In the genomic region with DNA sequence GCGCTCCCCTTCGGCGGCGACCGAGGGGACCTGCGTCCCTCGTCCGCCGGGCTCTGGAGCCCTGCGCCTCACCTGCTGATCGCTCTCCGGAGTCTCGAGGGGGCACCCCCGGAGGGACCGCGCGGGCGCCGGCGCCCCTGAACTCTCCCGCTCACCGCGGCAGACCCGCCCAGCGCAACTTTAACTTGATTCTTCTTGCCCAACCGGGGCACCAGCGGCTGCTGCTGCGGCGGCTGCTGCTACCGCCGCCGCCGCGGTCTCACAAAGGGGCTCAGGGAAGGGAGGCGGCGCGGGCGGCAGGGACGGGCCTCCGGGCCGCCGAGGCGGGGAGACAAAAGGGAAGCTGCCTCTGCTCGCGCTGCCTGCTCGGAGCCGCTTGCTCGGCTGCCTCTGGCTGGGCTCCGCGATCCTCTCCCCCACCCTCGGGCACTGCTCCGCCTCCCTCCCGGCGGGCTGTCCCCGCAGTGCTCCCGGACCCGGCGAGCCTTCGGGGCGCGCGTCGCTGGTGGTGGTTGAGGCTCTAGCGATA, we compare ENCODE assay signal across 8 cellular contexts. TPM values are rescaled to one million over a fixed set of nuclear protein-coding genes. Genes with fewer than 3 reads are reported as not detected.
A peak's percentile ranks its signal among the peaks of the same experiment; 100 is the strongest.
DNase-seq lines count a peak whose midpoint lies in the region; ATAC-seq, FAIRE-seq and TF ChIP-seq lines count a peak whose summit lies in the region.

A gene (plus strand): TSS at position 456 of the 529 bp plus-strand sequence.

- peaks cover 26% of the 10 kb centered on the region for H3K4me1 ChIP-seq in OCI-LY7 (ENCODE audit: insufficient read depth, low read length, poor library complexity, severe bottlenecking)
- H3K4me1 ChIP-seq in thoracic aorta (ENCODE audit: control insufficient read depth in 1 of 2, low read depth in 2 of 2): peaks cover 17 to 25% of the 10 kb centered on the region in 2 donors

- CTCF ChIA-PET in OCI-LY7 (lab: Charles Lee; ENCODE audit: unreplicated experiment): no interaction called here

- H3K27ac ChIP-seq in OCI-LY7 (ENCODE audit: low read depth, low read length, poor library complexity, severe bottlenecking) (peak within 1 kb of the TSS; percentile 69), neural cell (ENCODE audit: low read length) (peak within 1 kb of the TSS; percentile 90), thoracic aorta (peak within 1 kb of the TSS; percentile 91 to 94)

- H3K27me3 ChIP-seq in neural cell (ENCODE audit: insufficient read depth, low read depth, low read length) (no peaks in the 10 kb centered on the region), thoracic aorta (replicated peaks; ENCODE audit: insufficient read depth) (no peaks in the 10 kb centered on the region)

- H3K4me2 ChIP-seq in OCI-LY7 (ENCODE audit: low read length) (peak within 1 kb of the TSS; percentile 97), neural cell (ENCODE audit: low read length) (peak within 1 kb of the TSS; percentile 78)

- peak within 1 kb of the TSS; percentile 84 for H3K4me3 ChIP-seq in OCI-LY7 (ENCODE audit: low read depth, low read length, poor library complexity, severe bottlenecking)
- peak within 1 kb of the TSS; percentile 74 for H3K4me3 ChIP-seq in fibroblast of villous mesenchyme (ENCODE audit: low read depth, low read length)
- peak within 1 kb of the TSS; percentile 93 for H3K4me3 ChIP-seq in neural cell (ENCODE audit: low read length)
- H3K4me3 ChIP-seq in thoracic aorta: peak within 1 kb of the TSS; percentile 95

- ATAC-seq in HG03378 (IDR thresholded peaks at IDR 0.05; ENCODE audit: unreplicated experiment) (peak; percentile 56), thoracic aorta (ENCODE audit: insufficient number of reproducible peaks, low FRiP score, low read depth) (peak; percentile 16)

- H3K36me3 ChIP-seq in OCI-LY7 (ENCODE audit: insufficient read depth, low read length) (no peaks in the 10 kb centered on the region), neural cell (ENCODE audit: insufficient read depth, low read length) (no peaks in the 10 kb centered on the region), thoracic aorta (no peaks in the 10 kb centered on the region)

- no TSS peak for BruUV-seq in OCI-LY7 (replicated peaks; lab: Mats Ljungman, UMichigan)

- TF ChIP-seq EP300 in neural cell (conservative IDR thresholded peaks at IDR 0.05; ENCODE audit: poor library complexity, severe bottlenecking): no peak

- H3K79me2 ChIP-seq in OCI-LY7 (ENCODE audit: insufficient read depth, low read depth, low read length) (peaks cover 19% of the 10 kb centered on the region; the same call in 1 of the 2 replicates), neural cell (replicated peaks; ENCODE audit: insufficient read depth, low read length) (peaks cover 40% of the 10 kb centered on the region)

- POLR2A ChIA-PET in OCI-LY7 (lab: Charles Lee): interaction anchor here (0.9 to 1.8 kb wide), 5 partner anchors 269 to 522 kb away, joined by 3 to 6 read pairs (median 6); a partner anchor contains a TSS

- H4K20me1 ChIP-seq in OCI-LY7 (ENCODE audit: insufficient read depth, low read length) (peaks cover 8% of the 10 kb centered on the region; the same call in 1 of the 2 replicates), neural cell (ENCODE audit: insufficient read depth) (no peaks in the 10 kb centered on the region)

- H2AFZ ChIP-seq in OCI-LY7 (ENCODE audit: low read length) (peak within 1 kb of the TSS; percentile 93), neural cell (ENCODE audit: low read depth, low read length) (peak within 1 kb of the TSS; percentile 85)

- DNase-seq in CD1c-positive myeloid dendritic cell (ENCODE audit: extremely low spot score) (peak; percentile 90), GM19239 (ENCODE audit: insufficient read length, low spot score) (peak; percentile 24), OCI-LY7 (ENCODE audit: low spot score) (peak; percentile 86), fibroblast of villous mesenchyme (ENCODE audit: low read depth) (peak; percentile 27), thoracic aorta (ENCODE audit: low spot score) (peak; percentile 4)
- peak; percentile 85 for DNase-seq in activated effector memory CD4-positive, alpha-beta T cell treated with anti-CD3 and anti-CD28 coated beads, Interleukin-2, amount 50 U/mL, for 16 hours

- H3K9ac ChIP-seq in neural cell (ENCODE audit: low read length): peak within 1 kb of the TSS; percentile 85

- H3K9me2 ChIP-seq in OCI-LY7 (ENCODE audit: insufficient read depth, low read length) (no peaks in the 10 kb centered on the region), neural cell (ENCODE audit: insufficient read depth, low read length) (no peaks in the 10 kb centered on the region)

- H3F3A ChIP-seq in neural cell (ENCODE audit: insufficient read depth, low read length, poor library complexity, severe bottlenecking): no peaks in the 10 kb centered on the region

- FAIRE-seq in GM19239 (lab: Jason Lieb, UNC): no peak

- peak; percentile 18 for TF ChIP-seq RAD21 in neural cell (conservative IDR thresholded peaks at IDR 0.05)

- intact Hi-C loops in OCI-LY7 (cut with micrococcal nuclease; ENCODE audit: unreplicated experiment): loop anchor here (1.0 to 5.0 kb wide), 6 partner anchors 186 to 465 kb away; a partner anchor contains a TSS

- no peak for TF ChIP-seq CTCF in OCI-LY7 (conservative IDR thresholded peaks at IDR 0.05; ENCODE audit: low read length)
- TF ChIP-seq CTCF in fibroblast of villous mesenchyme (IDR thresholded peaks at IDR 0.05; ENCODE audit: insufficient read depth, low read depth, low read length): no peak
- TF ChIP-seq CTCF in neural cell (IDR thresholded peaks at IDR 0.05; ENCODE audit: poor library complexity, severe bottlenecking): no peak
- peak; percentile 10 for TF ChIP-seq CTCF in thoracic aorta (IDR thresholded peaks at IDR 0.05)

- no peaks in the 10 kb centered on the region for H3K9me3 ChIP-seq in OCI-LY7 (ENCODE audit: low read length)
- no peaks in the 10 kb centered on the region for H3K9me3 ChIP-seq in neural cell (ENCODE audit: low read length)
- no peaks in the 10 kb centered on the region for H3K9me3 ChIP-seq in thoracic aorta

TF ChIP-seq in neural cell, 6 proteins besides CTCF, POLR2A, EP300 and RAD21:
- no peak for TF ChIP-seq EZH2 (IDR thresholded peaks at IDR 0.05; ENCODE audit: borderline replicate concordance, insufficient read depth, low read length, poor library complexity, severe bottlenecking)
- peak; percentile 48 for TF ChIP-seq TAF1 (IDR thresholded peaks at IDR 0.05; ENCODE audit: low read depth)
- TF ChIP-seq, protein P1, sequence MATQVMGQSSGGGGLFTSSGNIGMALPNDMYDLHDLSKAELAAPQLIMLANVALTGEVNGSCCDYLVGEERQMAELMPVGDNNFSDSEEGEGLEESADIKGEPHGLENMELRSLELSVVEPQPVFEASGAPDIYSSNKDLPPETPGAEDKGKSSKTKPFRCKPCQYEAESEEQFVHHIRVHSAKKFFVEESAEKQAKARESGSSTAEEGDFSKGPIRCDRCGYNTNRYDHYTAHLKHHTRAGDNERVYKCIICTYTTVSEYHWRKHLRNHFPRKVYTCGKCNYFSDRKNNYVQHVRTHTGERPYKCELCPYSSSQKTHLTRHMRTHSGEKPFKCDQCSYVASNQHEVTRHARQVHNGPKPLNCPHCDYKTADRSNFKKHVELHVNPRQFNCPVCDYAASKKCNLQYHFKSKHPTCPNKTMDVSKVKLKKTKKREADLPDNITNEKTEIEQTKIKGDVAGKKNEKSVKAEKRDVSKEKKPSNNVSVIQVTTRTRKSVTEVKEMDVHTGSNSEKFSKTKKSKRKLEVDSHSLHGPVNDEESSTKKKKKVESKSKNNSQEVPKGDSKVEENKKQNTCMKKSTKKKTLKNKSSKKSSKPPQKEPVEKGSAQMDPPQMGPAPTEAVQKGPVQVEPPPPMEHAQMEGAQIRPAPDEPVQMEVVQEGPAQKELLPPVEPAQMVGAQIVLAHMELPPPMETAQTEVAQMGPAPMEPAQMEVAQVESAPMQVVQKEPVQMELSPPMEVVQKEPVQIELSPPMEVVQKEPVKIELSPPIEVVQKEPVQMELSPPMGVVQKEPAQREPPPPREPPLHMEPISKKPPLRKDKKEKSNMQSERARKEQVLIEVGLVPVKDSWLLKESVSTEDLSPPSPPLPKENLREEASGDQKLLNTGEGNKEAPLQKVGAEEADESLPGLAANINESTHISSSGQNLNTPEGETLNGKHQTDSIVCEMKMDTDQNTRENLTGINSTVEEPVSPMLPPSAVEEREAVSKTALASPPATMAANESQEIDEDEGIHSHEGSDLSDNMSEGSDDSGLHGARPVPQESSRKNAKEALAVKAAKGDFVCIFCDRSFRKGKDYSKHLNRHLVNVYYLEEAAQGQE (IDR thresholded peaks at IDR 0.05; ENCODE audit: borderline replicate concordance): peak; percentile 61
- no peak for TF ChIP-seq MXI1 (conservative IDR thresholded peaks at IDR 0.05; ENCODE audit: poor library complexity, severe bottlenecking)
- no peak for TF ChIP-seq SMC3 (conservative IDR thresholded peaks at IDR 0.05; ENCODE audit: poor library complexity)
- TF ChIP-seq POLR2AphosphoS5 (IDR thresholded peaks at IDR 0.05): no peak

RNA-seq across cellular contexts. Expression of the gene that starts here (rescaled TPM):
- total RNA-seq in OCI-LY7 (2014; rRNA removed; shearing (Covaris generic)): 10.3 and 11.2 TPM in 2 replicates
- 14.7 and 14.8 TPM in 2 replicates for total RNA-seq in OCI-LY7 (2022)
- total RNA-seq in fibroblast of villous mesenchyme: 0.86 and 0.97 TPM in 2 replicates
- 24.9 and 28.3 TPM in 2 replicates for polyA plus RNA-seq in neural cell
- 118 and 120 TPM in 2 replicates for polyA minus RNA-seq in neural cell
- 10 to 100 TPM; 13.3 to 25.3 TPM for total RNA-seq in thoracic aorta

Comparison
In these comparisons a context has a peak if more than half of its experiments do, and no peak if none do; other contexts are left out.
1. Peak in every context shown above with its lines: DNase-seq, ATAC-seq, H3K4me3 ChIP-seq and H3K27ac ChIP-seq.
2. Peak in DNase-seq and H3K4me3 ChIP-seq in fibroblast of villous mesenchyme; RNA of the gene not detected or under 1 TPM.
3. DNase-seq: peak in every context shown above with its lines; median percentile 90 in CD1c-positive myeloid dendritic cell; 86 in OCI-LY7; 85 in activated effector memory CD4-positive, alpha-beta T cell treated with anti-CD3 and anti-CD28 coated beads, Interleukin-2, amount 50 U/mL, for 16 hours; 27 in fibroblast of villous mesenchyme; 24 in GM19239; 4 in thoracic aorta.